ENCODE assay signal across 1 cellular context in genomic region chr19:38666662-38667448, GRCh38.
A peak's percentile ranks its signal among the peaks of the same experiment; 100 is the strongest.
TF ChIP-seq lines count a peak whose summit lies in the region.

No MANE protein-coding gene starts in this region.

TF ChIP-seq in A549, 52 proteins besides CTCF, POLR2A, EP300 and RAD21 (continued from another document):
- TF ChIP-seq, protein P1, sequence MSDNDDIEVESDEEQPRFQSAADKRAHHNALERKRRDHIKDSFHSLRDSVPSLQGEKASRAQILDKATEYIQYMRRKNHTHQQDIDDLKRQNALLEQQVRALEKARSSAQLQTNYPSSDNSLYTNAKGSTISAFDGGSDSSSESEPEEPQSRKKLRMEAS (IDR thresholded peaks at IDR 0.05): no peak
- TF ChIP-seq HDAC2 (IDR thresholded peaks at IDR 0.05): no peak
- peak; percentile 53; the same call in 1 of the 2 replicates for TF ChIP-seq EHF (CRISPR knock-in tag; IDR thresholded peaks at IDR 0.05)
- TF ChIP-seq TP53 (CRISPR knock-in tag; IDR thresholded peaks at IDR 0.05): peak; percentile 35; the same call in 1 of the 2 replicates
- no peak for TF ChIP-seq JUNB (IDR thresholded peaks at IDR 0.05)
- TF ChIP-seq ESRRA (IDR thresholded peaks at IDR 0.05; ENCODE audit: borderline replicate concordance, low read length): 0 out of 2 replicates have a peak, but pooled peaks have one; percentile 5
- TF ChIP-seq NPAS2 (CRISPR knock-in tag; IDR thresholded peaks at IDR 0.05; ENCODE audit: borderline replicate concordance): no peak
- peak; percentile 35 for TF ChIP-seq CHD2 (IDR thresholded peaks at IDR 0.05; ENCODE audit: low read length, partially characterized antibody)
- no peak for TF ChIP-seq TFCP2L1 (CRISPR knock-in tag; IDR thresholded peaks at IDR 0.05)
- no peak for TF ChIP-seq KDM5A (IDR thresholded peaks at IDR 0.05)
- no peak for TF ChIP-seq USF2 (IDR thresholded peaks at IDR 0.05)
- TF ChIP-seq HOXA7 (CRISPR knock-in tag; IDR thresholded peaks at IDR 0.05): peak; percentile 59; the same call in 1 of the 2 replicates
- TF ChIP-seq RFX5 (IDR thresholded peaks at IDR 0.05): no peak
- TF ChIP-seq MAFK (IDR thresholded peaks at IDR 0.05; ENCODE audit: partially characterized antibody): no peak
- TF ChIP-seq, protein P2, sequence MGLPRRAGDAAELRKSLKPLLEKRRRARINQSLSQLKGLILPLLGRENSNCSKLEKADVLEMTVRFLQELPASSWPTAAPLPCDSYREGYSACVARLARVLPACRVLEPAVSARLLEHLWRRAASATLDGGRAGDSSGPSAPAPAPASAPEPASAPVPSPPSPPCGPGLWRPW (IDR thresholded peaks at IDR 0.05): no peak
TF ChIP-seq in A549: peak in this region for 7.
